2 cellular contexts compared by ENCODE assay signal in genomic region chr15:88624971-88625290, GRCh38.
TF ChIP-seq lines count a peak whose summit lies in the region.

No MANE protein-coding gene starts in this region.

TF ChIP-seq in GM23338, 12 proteins besides CTCF, POLR2A, EP300 and RAD21 (continued from another document):
- no peak for TF ChIP-seq ZNF462 (CRISPR knock-in tag; IDR thresholded peaks at IDR 0.05)
- TF ChIP-seq EZH2 (IDR thresholded peaks at IDR 0.05; ENCODE audit: low read depth, unreplicated experiment) = no peak
- no peak for TF ChIP-seq EZH2phosphoT487 (IDR thresholded peaks at IDR 0.05; ENCODE audit: unreplicated experiment)
- no peak for TF ChIP-seq CREB1 (CRISPR knock-in tag; IDR thresholded peaks at IDR 0.05; ENCODE audit: low read depth)
- no peak for TF ChIP-seq ZNF331 (CRISPR knock-in tag; IDR thresholded peaks at IDR 0.05; ENCODE audit: low read depth)
- no peak for TF ChIP-seq JUNB (IDR thresholded peaks at IDR 0.05; ENCODE audit: unreplicated experiment)
- TF ChIP-seq REST (IDR thresholded peaks at IDR 0.05; ENCODE audit: unreplicated experiment) = no peak
- TF ChIP-seq ZNF114 (CRISPR knock-in tag; IDR thresholded peaks at IDR 0.05) = no peak

TF ChIP-seq in WTC11, 78 proteins besides CTCF, POLR2A, EP300 and RAD21 (continued from another document):
- TF ChIP-seq AR (CRISPR knock-in tag; IDR thresholded peaks at IDR 0.05) (no peak), GTF2I (CRISPR knock-in tag; conservative IDR thresholded peaks at IDR 0.05) (no peak)
